ENCODE assay signal across 21 cellular contexts in genomic region chr12:27754795-27755194, GRCh38. TPM values are rescaled to one million over a fixed set of nuclear protein-coding genes. Genes with fewer than 3 reads are reported as not detected.
DNase-seq lines count a peak whose midpoint lies in the region; ATAC-seq, FAIRE-seq and TF ChIP-seq lines count a peak whose summit lies in the region.
"Had no signal": no experiment of that assay in that cellular context is flagged by ENCODE, and none has a peak within 500 bp of the region (broad histone marks: within the 10 kb centered on the region; RNA-seq: fewer than 3 reads in every experiment).

No MANE protein-coding gene starts in this region.

- 85% methylated on average over 3 of the region's 3 CpGs; no CpG with 5 or more reads in 1 of the 2 experiments for WGBS in H1 (ENCODE audit: extremely low coverage in 1 of 2, insufficient coverage in 1 of 2, insufficient read length in 1 of 2, insufficient replicate concordance in 2 of 2, low coverage in 1 of 2, low lambda C conversion rate in 2 of 2, missing lambda C conversion rate in 1 of 2), 2 experiments
- 60 to 81% (median 73%) methylated on average over 3 of the region's 3 CpGs for WGBS in stomach, 5 donors

- H3K23me2 ChIP-seq in H1 (ENCODE audit: low read depth, low read length), result no peaks in the 10 kb centered on the region

- TF ChIP-seq CTCF in H1 (IDR thresholded peaks at IDR 0.05; ENCODE audit: control extremely low read depth in 1 of 3, insufficient read depth in 1 of 3, low read depth in 1 of 3, low read length in 3 of 3) (no peak), stomach (IDR thresholded peaks at IDR 0.05) (no peak)

- no peak for FAIRE-seq in H1 (lab: Jason Lieb, UNC)
- FAIRE-seq: D721Med had no signal

- no peak overlapping the region for H2AFZ ChIP-seq in H1 (ENCODE audit: low read length)

- no peak overlapping the region for H2BK15ac ChIP-seq in H1 (ENCODE audit: low read length)

- no peak overlapping the region for H3K18ac ChIP-seq in H1 (ENCODE audit: extremely low read depth, low read length)

- H3K27me3 Mint-ChIP-seq in activated naive CD8-positive, alpha-beta T cell, result no peaks in the 10 kb centered on the region
- H3K27me3 Mint-ChIP-seq in activated naive CD8-positive, alpha-beta T cell treated with anti-CD3 and anti-CD28 coated beads for 36 hours, result no peaks in the 10 kb centered on the region
- no peaks in the 10 kb centered on the region for H3K27me3 Mint-ChIP-seq in memory B cell
- H3K27me3 Mint-ChIP-seq: CD8-positive, alpha-beta memory T cell had no signal

- H3K27ac ChIP-seq in H1 (ENCODE audit: low read depth, low read length) (no peak overlapping the region), stomach (no peak overlapping the region)
- H3K27ac ChIP-seq: BLaER1 treated with 17β-estradiol and CSF1 and Interleukin-3, amounts not matched to agents 10 nM and 100 nM; RWPE1 had no signal

- 0 out of 2 replicates have a peak overlapping the region, but pooled peaks have one; percentile 56 for H2BK5ac ChIP-seq in H1 (ENCODE audit: low read depth, low read length)

- no peaks in the 10 kb centered on the region for H3K79me2 ChIP-seq in H1 (ENCODE audit: control insufficient read depth in 1 of 2, insufficient read depth in 2 of 2, low read length in 2 of 2)

- no peak overlapping the region for H3K4ac ChIP-seq in H1 (replicated peaks; ENCODE audit: insufficient read length, low read depth, low read length)

- H3K9me3 ChIP-seq in H1 (ENCODE audit: insufficient read depth in 2 of 2, low read depth in 1 of 2, low read length in 1 of 2) (no peaks in the 10 kb centered on the region), stomach (no peaks in the 10 kb centered on the region)
- H3K9me3 ChIP-seq: BLaER1 treated with 17β-estradiol and CSF1 and Interleukin-3, amounts not matched to agents 10 nM and 100 nM had no signal

- no peak overlapping the region for H3K4me3 Mint-ChIP-seq in activated naive CD8-positive, alpha-beta T cell
- H3K4me3 Mint-ChIP-seq in activated naive CD8-positive, alpha-beta T cell treated with anti-CD3 and anti-CD28 coated beads for 36 hours, result no peak overlapping the region
- no peak overlapping the region for H3K4me3 Mint-ChIP-seq in memory B cell
- H3K4me3 Mint-ChIP-seq: CD8-positive, alpha-beta memory T cell had no signal

- H3K4me1 ChIP-seq in H1 (replicated peaks in 1 of 4; ENCODE audit: control insufficient read depth in 3 of 4, insufficient read depth in 4 of 4, low read length in 3 of 4) (peaks cover 0 to 2% (median 0%) of the 10 kb centered on the region in 4 experiments; a peak in 2 of 7 replicates), stomach (peaks cover 0 to 4% (median 0%) of the 10 kb centered on the region in 4 donors)
- H3K4me1 ChIP-seq: BLaER1 treated with 17β-estradiol and CSF1 and Interleukin-3, amounts not matched to agents 10 nM and 100 nM had no signal

- no peak overlapping the region for H3K4me2 ChIP-seq in H1 (ENCODE audit: insufficient read depth in 1 of 2, low read depth in 2 of 2, low read length in 2 of 2)
- H3K4me2 ChIP-seq: BLaER1 treated with 17β-estradiol and CSF1 and Interleukin-3, amounts not matched to agents 10 nM and 100 nM had no signal

- H3K27ac Mint-ChIP-seq in activated naive CD8-positive, alpha-beta T cell, result peak overlapping the region; percentile 12
- H3K27ac Mint-ChIP-seq in activated naive CD8-positive, alpha-beta T cell treated with anti-CD3 and anti-CD28 coated beads for 36 hours, result no peak overlapping the region
- peak overlapping the region; percentile 80 for H3K27ac Mint-ChIP-seq in memory B cell

- POLR2A ChIA-PET in H1 (lab: Charles Lee; ENCODE audit: partially characterized antibody), result interaction anchor here (0.7 kb wide), 1 partner anchor 44 kb away, joined by 3 read pairs; the partner anchor contains the start of gene MRPS35

- H2BK12ac ChIP-seq in H1 (ENCODE audit: low read depth, low read length), result no peak overlapping the region

- no peak overlapping the region for H2AK5ac ChIP-seq in H1 (ENCODE audit: low read depth, low read length)

- H3K4me3 ChIP-seq in H1 (ENCODE audit: extremely low read depth in 1 of 4, insufficient read depth in 2 of 4, low read depth in 3 of 4, low read length in 4 of 4), result no peak overlapping the region
- no peak overlapping the region for H3K4me3 ChIP-seq in stomach
- H3K4me3 ChIP-seq: BLaER1 treated with 17β-estradiol and CSF1 and Interleukin-3, amounts not matched to agents 10 nM and 100 nM had no signal

- no peak overlapping the region for H3K23ac ChIP-seq in H1 (ENCODE audit: insufficient read length)

- H4K20me1 ChIP-seq in H1 (replicated peaks in 1 of 2; ENCODE audit: control insufficient read depth in 1 of 2, insufficient read depth in 2 of 2, low read length in 2 of 2), result no peaks in the 10 kb centered on the region

- H4K5ac ChIP-seq in H1 (ENCODE audit: insufficient read length, low read depth, low read length), result no peak overlapping the region

- H3K27me3 ChIP-seq in H1 (replicated peaks in 1 of 4; ENCODE audit: control insufficient read depth in 3 of 4, extremely low read depth in 1 of 4, insufficient read depth in 3 of 4, low read length in 3 of 4) (no peaks in the 10 kb centered on the region), stomach (no peaks in the 10 kb centered on the region)
- H3K27me3 ChIP-seq: BLaER1 treated with 17β-estradiol and CSF1 and Interleukin-3, amounts not matched to agents 10 nM and 100 nM had no signal

- CTCF ChIA-PET in H1 (lab: Charles Lee; ENCODE audit: partially characterized antibody), result interaction anchor here (0.7 to 2.0 kb wide), 4 partner anchors 9 to 60 kb away, joined by 3 to 8 read pairs (median 4); partner anchors contain the start of genes KLHL42 and MANSC4

- H4K8ac ChIP-seq in H1 (ENCODE audit: extremely low read depth, insufficient read depth, low read length), result no peak overlapping the region

- no peaks in the 10 kb centered on the region for H3K9me3 Mint-ChIP-seq in activated naive CD8-positive, alpha-beta T cell (ENCODE audit: low read depth)
- no peaks in the 10 kb centered on the region for H3K9me3 Mint-ChIP-seq in activated naive CD8-positive, alpha-beta T cell treated with anti-CD3 and anti-CD28 coated beads for 36 hours
- H3K9me3 Mint-ChIP-seq in memory B cell, result no peaks in the 10 kb centered on the region
- H3K9me3 Mint-ChIP-seq: CD8-positive, alpha-beta memory T cell had no signal

- no peaks in the 10 kb centered on the region for H3K79me1 ChIP-seq in H1 (ENCODE audit: low read depth, low read length)

- no peak overlapping the region for H2BK20ac ChIP-seq in H1 (ENCODE audit: low read length)

- H3K9ac ChIP-seq in H1 (replicated peaks in 1 of 4; ENCODE audit: extremely low read depth in 1 of 4, low read depth in 3 of 4, low read length in 3 of 4), result no peak overlapping the region
- H3K9ac ChIP-seq: BLaER1 treated with 17β-estradiol and CSF1 and Interleukin-3, amounts not matched to agents 10 nM and 100 nM had no signal

- intact Hi-C loops in stomach (cut with DNase I; ENCODE audit: low total_unique reads), result no loop called here

- TF ChIP-seq EP300 in H1 (IDR thresholded peaks at IDR 0.05; ENCODE audit: borderline replicate concordance in 1 of 2, low read depth in 2 of 2, low read length in 2 of 2), result no peak
- no peak for TF ChIP-seq EP300 in stomach (IDR thresholded peaks at IDR 0.05)

- no peaks in the 10 kb centered on the region for H3K4me1 Mint-ChIP-seq in activated naive CD8-positive, alpha-beta T cell (ENCODE audit: low read depth)
- no peaks in the 10 kb centered on the region for H3K4me1 Mint-ChIP-seq in activated naive CD8-positive, alpha-beta T cell treated with anti-CD3 and anti-CD28 coated beads for 36 hours
- H3K4me1 Mint-ChIP-seq in memory B cell, result no peaks in the 10 kb centered on the region
- H3K4me1 Mint-ChIP-seq: CD8-positive, alpha-beta memory T cell had no signal

- no peak for DNase-seq in activated naive CD8-positive, alpha-beta T cell treated with anti-CD3 and anti-CD28 coated beads for 36 hours
- DNase-seq in H1 (ENCODE audit: low read depth in 1 of 2, low spot score in 2 of 2) (no peak), memory B cell (ENCODE audit: low spot score in 2 of 2) (no peak), AML-193 (lab: John Stamatoyannopoulos, UW) (no peak), NCI-H524 (lab: John Stamatoyannopoulos, UW) (no peak), stomach (no peak)
- DNase-seq: CD8-positive, alpha-beta memory T cell; DMS79 treated with DMSO at 0.1 percent for 48 hours; KG1; NCI-H1105 treated with DMSO at 0.1 percent for 48 hours; NCI-H1694 treated with DMSO at 0.1 percent for 48 hours; NCI-H345; NCI-H69; PC-3 had no signal

- peaks cover 5% of the 10 kb centered on the region for H3K36me3 Mint-ChIP-seq in activated naive CD8-positive, alpha-beta T cell
- peaks cover 18% of the 10 kb centered on the region for H3K36me3 Mint-ChIP-seq in activated naive CD8-positive, alpha-beta T cell treated with anti-CD3 and anti-CD28 coated beads for 36 hours
- H3K36me3 Mint-ChIP-seq in memory B cell, result peaks cover 17% of the 10 kb centered on the region

- no peak for TF ChIP-seq RAD21 in H1 (IDR thresholded peaks at IDR 0.05 in 1 of 2, conservative IDR thresholded peaks at IDR 0.05 in 1 of 2; ENCODE audit: low read depth in 2 of 2, low read length in 2 of 2)

- H3K14ac ChIP-seq in H1 (ENCODE audit: insufficient read length), result no peak overlapping the region

- no peak overlapping the region for H4K91ac ChIP-seq in H1 (replicated peaks; ENCODE audit: insufficient read length, low read length)

- no peak for ATAC-seq in memory B cell (ENCODE audit: low read depth)
- ATAC-seq in HG02970 (IDR thresholded peaks at IDR 0.05; ENCODE audit: low FRiP score, unreplicated experiment), result no peak
- ATAC-seq: PC-3 had no signal

- no peak overlapping the region for H2BK120ac ChIP-seq in H1 (replicated peaks; ENCODE audit: low read depth, low read length)

- H3K36me3 ChIP-seq in H1 (ENCODE audit: control insufficient read depth in 2 of 4, insufficient read depth in 4 of 4, low read length in 3 of 4) (peaks cover 0 to 16% (median 6%) of the 10 kb centered on the region in 4 experiments; a peak in 5 of 8 replicates), stomach (peaks cover 8 to 35% (median 28%) of the 10 kb centered on the region in 4 donors)

- TF ChIP-seq POLR2A in H1 (IDR thresholded peaks at IDR 0.05; ENCODE audit: control extremely low read depth in 1 of 2, low read depth in 2 of 2, low read length in 2 of 2), result no peak
- no peak for TF ChIP-seq POLR2A in stomach (IDR thresholded peaks at IDR 0.05)

- H3K56ac ChIP-seq in H1 (replicated peaks; ENCODE audit: insufficient read length, low read depth, low read length), result no peak overlapping the region

RNA-seq across cellular contexts. Expression of gene KLHL42, which starts 25.2 kb away (rescaled TPM):
- 10 to 100 TPM; 16.3 to 16.4 TPM for total RNA-seq in activated naive CD8-positive, alpha-beta T cell treated with anti-CD3 and anti-CD28 coated beads for 36 hours
- 21.6 and 22.8 TPM in 2 replicates for total RNA-seq in H1 (2021; fragmentation: NEBNext Ultra II Directional; extraction: Animal tissue kit (Norgen Biotek cat#: 25700))
- polyA plus RNA-seq in H1 (2011; rRNA removed) (13.6 and 20.6 TPM in 2 replicates), stomach (1 to 10 TPM; 5.1 to 7.7 (median 5.3) TPM)
- 15.7 TPM for polyA plus RNA-seq in H1 (2011; cell fraction: cytosol; rRNA removed)
- polyA plus RNA-seq in H1 (2011; cell fraction: nucleus; rRNA removed), result 33.9 TPM
- polyA plus RNA-seq in H1 (2012, experiment 1 of 2), result 13.0 to 16.1 TPM (median 14.5 TPM) in 4 replicates
- 4.0 TPM for polyA plus RNA-seq in H1 (2012, experiment 2 of 2)
- 11.0 TPM for polyA plus RNA-seq in H1 (2013, experiment 1 of 2)
- polyA plus RNA-seq in H1 (2013, experiment 2 of 2), result 9.9 TPM
- polyA minus RNA-seq in H1 (2011; rRNA and poly(A)+ RNA removed), result 41.7 and 42.2 TPM in 2 replicates
- polyA minus RNA-seq in H1 (2011; cell fraction: cytosol; rRNA and poly(A)+ RNA removed), result 22.6 TPM
- 51.6 TPM for polyA minus RNA-seq in H1 (2011; cell fraction: nucleus; rRNA and poly(A)+ RNA removed)
- total RNA-seq in stomach, result 100 to 1,000 TPM in 1 of 5 donors, 10 to 100 TPM in 4; 13.3 to 141 (median 54.5) TPM

RNA-seq across cellular contexts. Expression of gene MANSC4, which starts 25.2 kb away (rescaled TPM):
- not detected for total RNA-seq in activated naive CD8-positive, alpha-beta T cell treated with anti-CD3 and anti-CD28 coated beads for 36 hours
- not detected in 2 replicates for total RNA-seq in H1 (2021; fragmentation: NEBNext Ultra II Directional; extraction: Animal tissue kit (Norgen Biotek cat#: 25700))
- polyA plus RNA-seq in H1 (2011; rRNA removed) (not detected in 2 replicates), stomach (not detected)
- polyA plus RNA-seq in H1 (2011; cell fraction: cytosol; rRNA removed), result not detected
- polyA plus RNA-seq in H1 (2011; cell fraction: nucleus; rRNA removed), result not detected
- not detected in 4 replicates for polyA plus RNA-seq in H1 (2012, experiment 1 of 2)
- not detected for polyA plus RNA-seq in H1 (2012, experiment 2 of 2)
- not detected for polyA plus RNA-seq in H1 (2013, experiment 1 of 2)
- polyA plus RNA-seq in H1 (2013, experiment 2 of 2), result not detected
- polyA minus RNA-seq in H1 (2011; rRNA and poly(A)+ RNA removed), result not detected in 2 replicates
- polyA minus RNA-seq in H1 (2011; cell fraction: cytosol; rRNA and poly(A)+ RNA removed), result not detected
- polyA minus RNA-seq in H1 (2011; cell fraction: nucleus; rRNA and poly(A)+ RNA removed), result not detected
- not detected for total RNA-seq in stomach
- total RNA-seq: A673; CD8-positive, alpha-beta memory T cell; H4 had no signal
- polyA plus RNA-seq: CD8-positive, alpha-beta memory T cell had no signal

RNA-seq across cellular contexts. Expression of gene MRPS35, which starts 44.2 kb away (rescaled TPM):
- total RNA-seq in activated naive CD8-positive, alpha-beta T cell treated with anti-CD3 and anti-CD28 coated beads for 36 hours, result 10 to 100 TPM; 69.5 to 70.2 TPM
- total RNA-seq in H1 (2021; fragmentation: NEBNext Ultra II Directional; extraction: Animal tissue kit (Norgen Biotek cat#: 25700)), result 44.3 and 47.9 TPM in 2 replicates
- polyA plus RNA-seq in H1 (2011; rRNA removed), result 14.6 and 26.8 TPM in 2 replicates
- 36.9 TPM for polyA plus RNA-seq in H1 (2011; cell fraction: cytosol; rRNA removed)
- polyA plus RNA-seq in H1 (2011; cell fraction: nucleus; rRNA removed), result 10.0 TPM
- polyA plus RNA-seq in H1 (2012, experiment 1 of 2), result 27.9 to 41.4 TPM (median 30.9 TPM) in 4 replicates
- polyA plus RNA-seq in H1 (2012, experiment 2 of 2), result 9.7 TPM
- 42.0 TPM for polyA plus RNA-seq in H1 (2013, experiment 1 of 2)
- polyA plus RNA-seq in H1 (2013, experiment 2 of 2), result 43.0 TPM
- polyA minus RNA-seq in H1 (2011; rRNA and poly(A)+ RNA removed), result 15.6 and 25.9 TPM in 2 replicates
- 39.6 TPM for polyA minus RNA-seq in H1 (2011; cell fraction: cytosol; rRNA and poly(A)+ RNA removed)
- polyA minus RNA-seq in H1 (2011; cell fraction: nucleus; rRNA and poly(A)+ RNA removed), result 12.6 TPM
- total RNA-seq in stomach, result 10 to 100 TPM in 3 of 5 donors, 1 to 10 TPM in 2; 9.8 to 71.6 (median 15.6) TPM
- polyA plus RNA-seq in stomach, result 10 to 100 TPM; 28.9 to 61.4 (median 42.8) TPM

RNA-seq across cellular contexts. Expression of gene REP15, which starts 58.5 kb away (rescaled TPM):
- total RNA-seq in activated naive CD8-positive, alpha-beta T cell treated with anti-CD3 and anti-CD28 coated beads for 36 hours, result under 1 TPM; 0.20 to 0.33 TPM
- 0.73 and 0.80 TPM in 2 replicates for total RNA-seq in H1 (2021; fragmentation: NEBNext Ultra II Directional; extraction: Animal tissue kit (Norgen Biotek cat#: 25700))
- polyA plus RNA-seq in H1 (2011; rRNA removed) (0.06 TPM in 1 of 2 replicates, not detected in the other), stomach (100 to 1,000 TPM in 1 of 3 donors, 1 to 10 TPM in 2; 3.0 to 115 (median 9.8) TPM)
- polyA plus RNA-seq in H1 (2011; cell fraction: cytosol; rRNA removed), result 0.21 TPM
- polyA plus RNA-seq in H1 (2011; cell fraction: nucleus; rRNA removed), result 0.10 TPM
- 0.24 to 1.0 TPM (median 0.29 TPM) in 4 replicates for polyA plus RNA-seq in H1 (2012, experiment 1 of 2)
- not detected for polyA plus RNA-seq in H1 (2012, experiment 2 of 2)
- polyA plus RNA-seq in H1 (2013, experiment 1 of 2), result 0.30 TPM
- 0.31 TPM for polyA plus RNA-seq in H1 (2013, experiment 2 of 2)
- polyA minus RNA-seq in H1 (2011; rRNA and poly(A)+ RNA removed), result 0.44 TPM in 2 replicates
- not detected for polyA minus RNA-seq in H1 (2011; cell fraction: cytosol; rRNA and poly(A)+ RNA removed)
- 1.00 TPM for polyA minus RNA-seq in H1 (2011; cell fraction: nucleus; rRNA and poly(A)+ RNA removed)
- total RNA-seq in stomach, result 10 to 100 TPM in 3 of 5 donors, 1 to 10 TPM in 2; 4.1 to 38.2 (median 11.2) TPM
- polyA plus RNA-seq: CD8-positive, alpha-beta memory T cell had no signal
